In genomic region chr3:53079147-53079546, GRCh38 we compare ENCODE assay signal across 29 cellular contexts.
"Had no signal": no experiment of that assay in that cellular context is flagged by ENCODE, and none has a peak within 500 bp of the region (broad histone marks: within the 10 kb centered on the region; RNA-seq: fewer than 3 reads in every experiment).

No MANE protein-coding gene starts in this region.

- ATAC-seq: activated CD8-positive, alpha-beta T cell treated with anti-CD3 and anti-CD28 coated beads for 36 hours; activated T-cell treated with anti-CD3 and anti-CD28 coated beads, Interleukin-2, amount 50 U/mL, for 72 hours; activated T-helper 17 cell treated with anti-CD3 and anti-CD28 coated beads, Interleukin-2, amount 50 U/mL, for 72 hours; PC-3; SK-N-SH treated with all-trans-retinoic acid at 6 μM for 48 hours had no signal

- H3K4me3 Mint-ChIP-seq: activated B cell treated with CpG ODN at 0.5 μM for 24 hours; activated CD8-positive, alpha-beta T cell treated with anti-CD3 and anti-CD28 coated beads for 36 hours; activated naive CD8-positive, alpha-beta T cell treated with anti-CD3 and anti-CD28 coated beads for 36 hours; activated T-cell treated with anti-CD3 and anti-CD28 coated beads, Interleukin-2, amount 50 U/mL, for 72 hours; activated T-helper 17 cell treated with anti-CD3 and anti-CD28 coated beads, Interleukin-2, amount 50 U/mL, for 72 hours; IgD-negative memory B cell had no signal

- H3K9me3 Mint-ChIP-seq: activated B cell treated with CpG ODN at 0.5 μM for 24 hours; activated CD8-positive, alpha-beta T cell treated with anti-CD3 and anti-CD28 coated beads for 36 hours; activated naive CD8-positive, alpha-beta T cell treated with anti-CD3 and anti-CD28 coated beads for 36 hours; activated T-cell treated with anti-CD3 and anti-CD28 coated beads, Interleukin-2, amount 50 U/mL, for 72 hours; activated T-helper 17 cell treated with anti-CD3 and anti-CD28 coated beads, Interleukin-2, amount 50 U/mL, for 72 hours; IgD-negative memory B cell had no signal

- H3K4me1 Mint-ChIP-seq: activated B cell treated with CpG ODN at 0.5 μM for 24 hours; activated T-helper 17 cell treated with anti-CD3 and anti-CD28 coated beads, Interleukin-2, amount 50 U/mL, for 72 hours had no signal

- H3K27ac Mint-ChIP-seq: activated B cell treated with CpG ODN at 0.5 μM for 24 hours; activated CD8-positive, alpha-beta T cell treated with anti-CD3 and anti-CD28 coated beads for 36 hours; activated naive CD8-positive, alpha-beta T cell treated with anti-CD3 and anti-CD28 coated beads for 36 hours; activated T-cell treated with anti-CD3 and anti-CD28 coated beads, Interleukin-2, amount 50 U/mL, for 72 hours; activated T-helper 17 cell treated with anti-CD3 and anti-CD28 coated beads, Interleukin-2, amount 50 U/mL, for 72 hours; IgD-negative memory B cell had no signal

- DNase-seq: activated B cell treated with CpG ODN at 0.5 μM for 24 hours; activated CD4-positive, alpha-beta T cell treated with anti-CD3 and anti-CD28 coated beads for 4 hours; activated CD4-positive, alpha-beta T cell treated with anti-CD3 and anti-CD28 coated beads, Interleukin-2, amount 50 U/mL, for 4 hours; activated CD4-positive, CD25-positive, alpha-beta regulatory T cell treated with anti-CD3 and anti-CD28 coated beads, Interleukin-2, amount 50 U/mL, for 72 hours; activated CD8-positive, alpha-beta T cell treated with anti-CD3 and anti-CD28 coated beads for 36 hours; activated naive CD4-positive, alpha-beta T cell; activated naive CD4-positive, alpha-beta T cell treated with anti-CD3 and anti-CD28 coated beads, Interleukin-2, amount 50 U/mL, for 16 hours; activated naive CD8-positive, alpha-beta T cell treated with anti-CD3 and anti-CD28 coated beads for 36 hours; activated T-cell treated with anti-CD3 and anti-CD28 coated beads, Interleukin-2, amount 50 U/mL, for 1 hour; activated T-cell treated with anti-CD3 and anti-CD28 coated beads, Interleukin-2, amount 50 U/mL, for 72 hours; anterior cingulate cortex; Karpas-422; KBM-7; NCI-H1105; NCI-H1417 treated with DMSO at 0.1 percent for 48 hours; NCI-H187 treated with DMSO at 0.1 percent for 48 hours; NCI-H2081; NCI-H226; NCI-H524 treated with DMSO at 0.1 percent for 48 hours; NK-92 treated with Interleukin-12 subunit alpha and Interleukin-12 subunit beta, amount 100 ng/mL, for 24 hours; PC-3; RPMI8226; SIG-M5; T-helper 1 cell; T-helper 2 cell; T-helper 9 cell had no signal

- H3K36me3 Mint-ChIP-seq: activated naive CD8-positive, alpha-beta T cell treated with anti-CD3 and anti-CD28 coated beads for 36 hours had no signal
